11 cellular contexts compared by ENCODE assay signal in genomic region chr10:95784279-95784913, GRCh38. TPM values are rescaled to one million over a fixed set of nuclear protein-coding genes. Genes with fewer than 3 reads are reported as not detected.
DNase-seq lines count a peak whose midpoint lies in the region; ATAC-seq and TF ChIP-seq lines count a peak whose summit lies in the region.
"Had no signal": no experiment of that assay in that cellular context is flagged by ENCODE, and none has a peak within 500 bp of the region (broad histone marks: within the 10 kb centered on the region; RNA-seq: fewer than 3 reads in every experiment).

No MANE protein-coding gene starts in this region.

- H3K9me3 Mint-ChIP-seq in activated CD8-positive, alpha-beta T cell treated with anti-CD3 and anti-CD28 coated beads, Interleukin-2, amount 10 ng/mL, durations not matched to agents 7 days and 5 days (ENCODE audit: insufficient read depth): peaks cover 4% of the 10 kb centered on the region
- H3K9me3 Mint-ChIP-seq in activated CD8-positive, alpha-beta T cell treated with anti-CD3 and anti-CD28 coated beads for 36 hours: no peaks in the 10 kb centered on the region
- H3K9me3 Mint-ChIP-seq in stimulated activated naive B cell treated with anti-CD40 and anti-IgM and Interleukin-4, amounts not matched to agents 10 μg/mL and 1 μg/mL and 100 μg/mL, for 72 hours: no peaks in the 10 kb centered on the region

- H3K79me2 ChIP-seq in Karpas-422 (ENCODE audit: low read length): no peaks in the 10 kb centered on the region

- no peaks in the 10 kb centered on the region for H3K4me1 ChIP-seq in Karpas-422 (ENCODE audit: low read length)

- H3K9ac ChIP-seq in Karpas-422 (ENCODE audit: low read length): no peak overlapping the region

- no peaks in the 10 kb centered on the region for H3K27me3 ChIP-seq in Karpas-422 (ENCODE audit: low read length)
- H3K27me3 ChIP-seq: stomach had no signal

- no peak overlapping the region for H3K27ac ChIP-seq in Karpas-422 (ENCODE audit: low read length)

- H3K27me3 Mint-ChIP-seq in activated CD8-positive, alpha-beta T cell treated with anti-CD3 and anti-CD28 coated beads, Interleukin-2, amount 10 ng/mL, durations not matched to agents 7 days and 5 days (ENCODE audit: low read depth): peaks cover 16% of the 10 kb centered on the region
- H3K27me3 Mint-ChIP-seq in activated CD8-positive, alpha-beta T cell treated with anti-CD3 and anti-CD28 coated beads for 36 hours: peaks cover 14% of the 10 kb centered on the region
- H3K27me3 Mint-ChIP-seq in stimulated activated naive B cell treated with anti-CD40 and anti-IgM and Interleukin-4, amounts not matched to agents 10 μg/mL and 1 μg/mL and 100 μg/mL, for 72 hours: no peaks in the 10 kb centered on the region

- no peaks in the 10 kb centered on the region for H3K9me2 ChIP-seq in Karpas-422 (replicated peaks; ENCODE audit: insufficient read depth, low read length)

- no peak overlapping the region for H3K4me2 ChIP-seq in Karpas-422 (ENCODE audit: low read depth, low read length, poor library complexity, severe bottlenecking)

- no peaks in the 10 kb centered on the region for H3K36me3 ChIP-seq in Karpas-422 (ENCODE audit: insufficient read depth, low read length)
- H3K36me3 ChIP-seq: stomach had no signal

- H3K36me3 Mint-ChIP-seq in activated CD8-positive, alpha-beta T cell treated with anti-CD3 and anti-CD28 coated beads, Interleukin-2, amount 10 ng/mL, durations not matched to agents 7 days and 5 days (ENCODE audit: low read depth): peaks cover 22% of the 10 kb centered on the region
- no peaks in the 10 kb centered on the region for H3K36me3 Mint-ChIP-seq in activated CD8-positive, alpha-beta T cell treated with anti-CD3 and anti-CD28 coated beads for 36 hours (ENCODE audit: low read depth)
- peaks cover 45 to 60% of the 10 kb centered on the region in 2 donors for H3K36me3 Mint-ChIP-seq in stimulated activated naive B cell treated with anti-CD40 and anti-IgM and Interleukin-4, amounts not matched to agents 10 μg/mL and 1 μg/mL and 100 μg/mL, for 72 hours

- POLR2A ChIA-PET in activated CD8-positive, alpha-beta T cell treated with anti-CD3 and anti-CD28 coated beads, Interleukin-2, amount 10 ng/mL, durations not matched to agents 7 days and 5 days (lab: Charles Lee): interaction anchor here (0.6 to 5.9 kb wide), 3 partner anchors 10 to 48 kb away, joined by 3 to 35 read pairs (median 3); no protein-coding TSS in a partner anchor
- POLR2A ChIA-PET in activated CD8-positive, alpha-beta T cell treated with anti-CD3 and anti-CD28 coated beads for 36 hours (lab: Charles Lee): interaction anchor here (0.7 kb wide), 1 partner anchor 27 kb away, joined by 3 read pairs; no protein-coding TSS in a partner anchor

- CTCF ChIA-PET in activated CD8-positive, alpha-beta T cell treated with anti-CD3 and anti-CD28 coated beads, Interleukin-2, amount 10 ng/mL, durations not matched to agents 7 days and 5 days (lab: Charles Lee): interaction anchor here (0.7 to 6.6 kb wide), 8 partner anchors 11 to 90 kb away, joined by 3 to 76 read pairs (median 4); partner anchors contain the start of genes ENTPD1 and TCTN3
- CTCF ChIA-PET in activated CD8-positive, alpha-beta T cell treated with anti-CD3 and anti-CD28 coated beads for 36 hours (lab: Charles Lee): interaction anchor here (1.9 kb wide), 1 partner anchor 91 kb away, joined by 5 read pairs; the partner anchor contains the start of gene TCTN3

- H3K9me3 ChIP-seq in Karpas-422 (ENCODE audit: low read length): no peaks in the 10 kb centered on the region
- H3K9me3 ChIP-seq: stomach had no signal

- peak overlapping the region; percentile 88 for H3K27ac Mint-ChIP-seq in activated CD8-positive, alpha-beta T cell treated with anti-CD3 and anti-CD28 coated beads, Interleukin-2, amount 10 ng/mL, durations not matched to agents 7 days and 5 days
- no peak overlapping the region for H3K27ac Mint-ChIP-seq in activated CD8-positive, alpha-beta T cell treated with anti-CD3 and anti-CD28 coated beads for 36 hours
- peak overlapping the region; percentile 94 for H3K27ac Mint-ChIP-seq in stimulated activated naive B cell treated with anti-CD40 and anti-IgM and Interleukin-4, amounts not matched to agents 10 μg/mL and 1 μg/mL and 100 μg/mL, for 72 hours

- ATAC-seq in activated CD8-positive, alpha-beta T cell treated with anti-CD3 and anti-CD28 coated beads, Interleukin-2, amount 10 ng/mL, durations not matched to agents 7 days and 5 days: no peak
- ATAC-seq in activated CD8-positive, alpha-beta T cell treated with anti-CD3 and anti-CD28 coated beads for 36 hours: no peak
- ATAC-seq in HG02588 (IDR thresholded peaks at IDR 0.05; ENCODE audit: unreplicated experiment): peak; percentile 6
- peak; percentile 31 to 34 for ATAC-seq in stimulated activated naive B cell treated with anti-CD40 and anti-IgM and Interleukin-4, amounts not matched to agents 10 μg/mL and 1 μg/mL and 100 μg/mL, for 72 hours (replicated peaks)

- TF ChIP-seq CTCF in activated CD8-positive, alpha-beta T cell treated with anti-CD3 and anti-CD28 coated beads for 36 hours (IDR thresholded peaks at IDR 0.05): no peak

- no peak overlapping the region for H3K4me3 Mint-ChIP-seq in activated CD8-positive, alpha-beta T cell treated with anti-CD3 and anti-CD28 coated beads, Interleukin-2, amount 10 ng/mL, durations not matched to agents 7 days and 5 days
- no peak overlapping the region for H3K4me3 Mint-ChIP-seq in activated CD8-positive, alpha-beta T cell treated with anti-CD3 and anti-CD28 coated beads for 36 hours
- peak overlapping the region; percentile 12 to 57 for H3K4me3 Mint-ChIP-seq in stimulated activated naive B cell treated with anti-CD40 and anti-IgM and Interleukin-4, amounts not matched to agents 10 μg/mL and 1 μg/mL and 100 μg/mL, for 72 hours

- no peaks in the 10 kb centered on the region for H4K20me1 ChIP-seq in Karpas-422 (ENCODE audit: insufficient read depth, low read depth, low read length)

- peaks cover 69% of the 10 kb centered on the region for H3K4me1 Mint-ChIP-seq in activated CD8-positive, alpha-beta T cell treated with anti-CD3 and anti-CD28 coated beads, Interleukin-2, amount 10 ng/mL, durations not matched to agents 7 days and 5 days (ENCODE audit: low read depth)
- H3K4me1 Mint-ChIP-seq in activated CD8-positive, alpha-beta T cell treated with anti-CD3 and anti-CD28 coated beads for 36 hours (ENCODE audit: low read depth): peaks cover 3% of the 10 kb centered on the region
- H3K4me1 Mint-ChIP-seq in stimulated activated naive B cell treated with anti-CD40 and anti-IgM and Interleukin-4, amounts not matched to agents 10 μg/mL and 1 μg/mL and 100 μg/mL, for 72 hours: peaks cover 49 to 91% of the 10 kb centered on the region in 2 donors

- H3K4me3 ChIP-seq in Karpas-422 (ENCODE audit: low read length): no peak overlapping the region
- H3K4me3 ChIP-seq: lung, stomach had no signal

- no peak overlapping the region for H2AFZ ChIP-seq in Karpas-422 (ENCODE audit: low read length)

- no peak for DNase-seq in activated CD8-positive, alpha-beta T cell treated with anti-CD3 and anti-CD28 coated beads, Interleukin-2, amount 10 ng/mL, durations not matched to agents 7 days and 5 days
- DNase-seq in activated CD8-positive, alpha-beta T cell treated with anti-CD3 and anti-CD28 coated beads for 36 hours: no peak
- DNase-seq in NCI-H524 treated with DMSO at 0.1 percent for 48 hours (lab: John Stamatoyannopoulos, UW) (peak; percentile 40), Karpas-422 (no peak), OCI-M2 (lab: John Stamatoyannopoulos, UW; ENCODE audit: unreplicated experiment) (no peak)
- DNase-seq in stimulated activated naive B cell treated with anti-CD40 and anti-IgM and Interleukin-4, amounts not matched to agents 10 μg/mL and 1 μg/mL and 100 μg/mL, for 72 hours: no peak
- no peak for DNase-seq in activated CD4-positive, CD25-positive, alpha-beta regulatory T cell treated with anti-CD3 and anti-CD28 coated beads, Interleukin-2, amount 50 U/mL, for 72 hours
- DNase-seq: NCI-H510A, stomach had no signal

- intact Hi-C loops in activated CD8-positive, alpha-beta T cell treated with anti-CD3 and anti-CD28 coated beads for 36 hours (cut with micrococcal nuclease): no loop called here

RNA-seq across cellular contexts. Expression of gene ENTPD1, which starts 28.4 kb away (rescaled TPM):
- total RNA-seq in activated CD8-positive, alpha-beta T cell treated with anti-CD3 and anti-CD28 coated beads, Interleukin-2, amount 10 ng/mL, durations not matched to agents 7 days and 5 days: 10 to 100 TPM; 14.2 to 14.9 TPM
- 1 to 10 TPM; 4.4 to 4.6 TPM for total RNA-seq in activated CD8-positive, alpha-beta T cell treated with anti-CD3 and anti-CD28 coated beads for 36 hours
- 0.11 and 0.32 TPM in 2 replicates for total RNA-seq in Karpas-422 (2014; rRNA removed; shearing (Covaris generic); ENCODE audit: low replicate concordance)

Comparison
In these comparisons a context has a peak if more than half of its experiments do, and no peak if none do; other contexts are left out.
1. ATAC-seq: peak in HG02588 (single experiment) and stimulated activated naive B cell treated with anti-CD40 and anti-IgM and Interleukin-4, amounts not matched to agents 10 μg/mL and 1 μg/mL and 100 μg/mL, for 72 hours (2 of 2); none in activated CD8-positive, alpha-beta T cell treated with anti-CD3 and anti-CD28 coated beads, Interleukin-2, amount 10 ng/mL, durations not matched to agents 7 days and 5 days (single experiment) and activated CD8-positive, alpha-beta T cell treated with anti-CD3 and anti-CD28 coated beads for 36 hours (single experiment).
2. H3K4me3 Mint-ChIP-seq: peak in stimulated activated naive B cell treated with anti-CD40 and anti-IgM and Interleukin-4, amounts not matched to agents 10 μg/mL and 1 μg/mL and 100 μg/mL, for 72 hours (2 of 2); none in activated CD8-positive, alpha-beta T cell treated with anti-CD3 and anti-CD28 coated beads, Interleukin-2, amount 10 ng/mL, durations not matched to agents 7 days and 5 days (single experiment) and activated CD8-positive, alpha-beta T cell treated with anti-CD3 and anti-CD28 coated beads for 36 hours (single experiment).